In the genomic region with DNA sequence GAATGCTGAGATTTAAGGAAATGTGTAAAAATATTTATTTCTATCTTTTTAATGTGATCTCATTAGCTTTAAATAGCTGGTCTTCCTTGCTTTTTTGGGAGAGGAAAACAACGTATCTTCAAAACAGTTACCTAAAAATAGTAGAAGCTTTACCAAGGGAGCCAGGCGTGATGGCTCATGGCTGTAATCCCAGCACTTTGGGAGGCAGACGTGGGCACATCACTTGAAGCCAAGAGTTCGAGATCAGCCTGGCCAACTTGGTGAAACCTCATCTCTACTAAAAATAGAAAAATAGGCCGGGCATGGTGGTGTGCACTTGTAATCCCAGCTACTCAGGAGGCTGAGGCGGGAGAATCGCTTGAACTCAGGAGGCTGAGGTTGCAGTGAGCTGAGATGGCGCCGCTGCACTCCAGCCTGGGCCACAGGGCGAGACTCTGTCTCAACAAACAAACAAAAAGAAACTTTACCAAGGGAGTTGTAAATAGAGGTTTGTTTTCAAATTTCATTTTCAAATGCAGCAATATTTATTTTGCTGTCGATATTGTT, we compare ENCODE assay signal across 8 cellular contexts. TPM values are rescaled to one million over a fixed set of nuclear protein-coding genes. Genes with fewer than 3 reads are reported as not detected.
A peak's percentile ranks its signal among the peaks of the same experiment; 100 is the strongest.
DNase-seq lines count a peak whose midpoint lies in the region; ATAC-seq and TF ChIP-seq lines count a peak whose summit lies in the region.

No MANE protein-coding gene starts in this region.

- no peaks in the 10 kb centered on the region for H3K9me3 Mint-ChIP-seq in activated naive CD8-positive, alpha-beta T cell treated with anti-CD3 and anti-CD28 coated beads for 36 hours
- no peaks in the 10 kb centered on the region for H3K9me3 Mint-ChIP-seq in activated CD4-positive, alpha-beta T cell treated with anti-CD3 and anti-CD28 coated beads for 36 hours (ENCODE audit: low read depth)

- no peaks in the 10 kb centered on the region for H4K20me1 ChIP-seq in SK-N-SH (ENCODE audit: insufficient read depth)

- H3K4me2 ChIP-seq in SK-N-SH, result peak overlapping the region; percentile 77

- peaks cover 21% of the 10 kb centered on the region for H3K4me1 Mint-ChIP-seq in activated naive CD8-positive, alpha-beta T cell treated with anti-CD3 and anti-CD28 coated beads for 36 hours
- peaks cover 41% of the 10 kb centered on the region for H3K4me1 Mint-ChIP-seq in activated CD4-positive, alpha-beta T cell treated with anti-CD3 and anti-CD28 coated beads for 36 hours

- H3K27ac ChIP-seq in SK-N-SH (ENCODE audit: low read depth in 2 of 2, low read length in 1 of 2) (peak overlapping the region; percentile 82 to 96; a peak in 3 of 4 replicates), mesodermal cell (ENCODE audit: low read depth, low read length, severe bottlenecking) (peak overlapping the region; percentile 92), tibial artery (peak overlapping the region; percentile 73 to 85)

- TF ChIP-seq RAD21 in SK-N-SH (IDR thresholded peaks at IDR 0.05; ENCODE audit: low read length), result no peak

- WGBS in SK-N-SH (ENCODE audit: low lambda C conversion rate), result 70% methylated on average over 11 of the region's 11 CpGs
- WGBS in mesodermal cell (ENCODE audit: insufficient coverage in 2 of 2), 2 experiments, result 97 to 100% methylated on average over 4 to 5 of the region's 11 CpGs

- H3K4me3 ChIP-seq in SK-N-SH (ENCODE audit: low read depth in 2 of 2, low read length in 1 of 2) (no peak overlapping the region), mesodermal cell (ENCODE audit: extremely low read depth, insufficient read depth, low read length, poor library complexity, severe bottlenecking) (no peak overlapping the region), tibial artery (peak overlapping the region; percentile 55 to 57)

- H3K4me3 Mint-ChIP-seq in activated naive CD8-positive, alpha-beta T cell treated with anti-CD3 and anti-CD28 coated beads for 36 hours, result peak overlapping the region; percentile 40
- no peak overlapping the region for H3K4me3 Mint-ChIP-seq in activated CD4-positive, alpha-beta T cell treated with anti-CD3 and anti-CD28 coated beads for 36 hours

- no peaks in the 10 kb centered on the region for H3K9me3 ChIP-seq in SK-N-SH
- no peaks in the 10 kb centered on the region for H3K9me3 ChIP-seq in mesodermal cell (ENCODE audit: control insufficient read depth, low read length)
- H3K9me3 ChIP-seq in tibial artery, result no peaks in the 10 kb centered on the region

- TF ChIP-seq CTCF in SK-N-SH (IDR thresholded peaks at IDR 0.05) (no peak), tibial artery (IDR thresholded peaks at IDR 0.05) (no peak)

- H3K9me2 ChIP-seq in SK-N-SH, result no peaks in the 10 kb centered on the region

- H3K4me1 ChIP-seq in SK-N-SH (ENCODE audit: control insufficient read depth in 1 of 2, insufficient read depth in 2 of 2, low read depth in 1 of 2, low read length in 1 of 2) (peaks cover 3 to 29% of the 10 kb centered on the region in 2 experiments; a peak in 3 of 4 replicates), mesodermal cell (ENCODE audit: control insufficient read depth, insufficient read depth, low read length, poor library complexity, severe bottlenecking) (peaks cover 54% of the 10 kb centered on the region), tibial artery (peaks cover 0 to 24% (median 7%) of the 10 kb centered on the region in 4 donors)

- H3K27me3 ChIP-seq in SK-N-SH (ENCODE audit: insufficient read depth) (no peaks in the 10 kb centered on the region), tibial artery (no peaks in the 10 kb centered on the region)

- peaks cover 27% of the 10 kb centered on the region for H3K27me3 Mint-ChIP-seq in activated naive CD8-positive, alpha-beta T cell treated with anti-CD3 and anti-CD28 coated beads for 36 hours
- peaks cover 7% of the 10 kb centered on the region for H3K27me3 Mint-ChIP-seq in activated CD4-positive, alpha-beta T cell treated with anti-CD3 and anti-CD28 coated beads for 36 hours

- peak overlapping the region; percentile 64; the same call in 1 of the 2 replicates for H2AFZ ChIP-seq in SK-N-SH (ENCODE audit: low read depth)

- H3K36me3 ChIP-seq in SK-N-SH (replicated peaks in 1 of 2; ENCODE audit: control insufficient read depth in 1 of 2, insufficient read depth in 2 of 2, low read length in 1 of 2) (no peaks in the 10 kb centered on the region), mesodermal cell (ENCODE audit: control insufficient read depth, insufficient read depth, low read length) (no peaks in the 10 kb centered on the region), tibial artery (no peaks in the 10 kb centered on the region)

- DNase-seq in SK-N-SH, result no peak
- DNase-seq in activated naive CD8-positive, alpha-beta T cell treated with anti-CD3 and anti-CD28 coated beads for 36 hours, result no peak
- DNase-seq in tibial artery, result peak in 1 of 2 donors; percentile 71
- no peak for DNase-seq in NCI-H526 (lab: John Stamatoyannopoulos, UW)
- no peak for DNase-seq in DMS79 treated with DMSO at 0.1 percent for 48 hours (lab: John Stamatoyannopoulos, UW)
- DNase-seq in activated CD4-positive, alpha-beta T cell treated with anti-CD3 and anti-CD28 coated beads for 36 hours, result no peak

- no peak for ATAC-seq in SK-N-SH treated with all-trans-retinoic acid at 6 μM for 48 hours
- ATAC-seq in activated CD4-positive, alpha-beta T cell treated with anti-CD3 and anti-CD28 coated beads for 36 hours, result no peak

- no peak overlapping the region for H3K27ac Mint-ChIP-seq in activated naive CD8-positive, alpha-beta T cell treated with anti-CD3 and anti-CD28 coated beads for 36 hours
- H3K27ac Mint-ChIP-seq in activated CD4-positive, alpha-beta T cell treated with anti-CD3 and anti-CD28 coated beads for 36 hours, result no peak overlapping the region

- intact Hi-C loops in tibial artery (cut with DNase I; ENCODE audit: low total_unique reads), result no loop called here
- intact Hi-C loops in activated CD4-positive, alpha-beta T cell treated with anti-CD3 and anti-CD28 coated beads for 36 hours (cut with DNase I, micrococcal nuclease), result loop anchor here (5.0 kb wide), 3 partner anchors 111 to 759 kb away; no protein-coding TSS in a partner anchor

- peak overlapping the region; percentile 80; the same call in 1 of the 2 replicates for H3K9ac ChIP-seq in SK-N-SH

- peaks cover 12% of the 10 kb centered on the region for H3K79me2 ChIP-seq in SK-N-SH (ENCODE audit: insufficient read depth)

- H3K36me3 Mint-ChIP-seq in activated naive CD8-positive, alpha-beta T cell treated with anti-CD3 and anti-CD28 coated beads for 36 hours, result no peaks in the 10 kb centered on the region
- no peaks in the 10 kb centered on the region for H3K36me3 Mint-ChIP-seq in activated CD4-positive, alpha-beta T cell treated with anti-CD3 and anti-CD28 coated beads for 36 hours (ENCODE audit: low read depth)

- peaks cover 46% of the 10 kb centered on the region for H3F3A ChIP-seq in SK-N-SH (replicated peaks; ENCODE audit: insufficient read depth)

- POLR2A ChIA-PET in SK-N-SH (lab: Yijun Ruan, JAX), result no interaction called here
- POLR2A ChIA-PET in activated CD4-positive, alpha-beta T cell treated with anti-CD3 and anti-CD28 coated beads for 36 hours (lab: Charles Lee), result interaction anchor here (0.6 kb wide), 1 partner anchor 1958 kb away, joined by 4 read pairs; no protein-coding TSS in a partner anchor

- TF ChIP-seq EP300 in SK-N-SH (IDR thresholded peaks at IDR 0.05; ENCODE audit: borderline replicate concordance in 1 of 2, low read depth in 1 of 2, low read length in 1 of 2), result no peak

- CTCF ChIA-PET in SK-N-SH (lab: Yijun Ruan, JAX), result interaction anchor here (0.8 to 5.6 kb wide), 3 partner anchors 206 to 215 kb away, joined by 3 to 49 read pairs (median 37); no protein-coding TSS in a partner anchor
- CTCF ChIA-PET in activated CD4-positive, alpha-beta T cell treated with anti-CD3 and anti-CD28 coated beads for 36 hours (lab: Charles Lee), result interaction anchor here (0.7 to 1.1 kb wide), 2 partner anchors 15 to 187 kb away, joined by 3 read pairs; no protein-coding TSS in a partner anchor

TF ChIP-seq in SK-N-SH, 30 proteins besides CTCF, POLR2A, EP300 and RAD21 (continues in another document):
- TF ChIP-seq, protein P1, sequence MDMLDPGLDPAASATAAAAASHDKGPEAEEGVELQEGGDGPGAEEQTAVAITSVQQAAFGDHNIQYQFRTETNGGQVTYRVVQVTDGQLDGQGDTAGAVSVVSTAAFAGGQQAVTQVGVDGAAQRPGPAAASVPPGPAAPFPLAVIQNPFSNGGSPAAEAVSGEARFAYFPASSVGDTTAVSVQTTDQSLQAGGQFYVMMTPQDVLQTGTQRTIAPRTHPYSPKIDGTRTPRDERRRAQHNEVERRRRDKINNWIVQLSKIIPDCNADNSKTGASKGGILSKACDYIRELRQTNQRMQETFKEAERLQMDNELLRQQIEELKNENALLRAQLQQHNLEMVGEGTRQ (IDR thresholded peaks at IDR 0.05; ENCODE audit: borderline replicate concordance, low read depth, low read length), result no peak
- TF ChIP-seq TAF1 (IDR thresholded peaks at IDR 0.05; ENCODE audit: borderline replicate concordance, low read depth, low read length), result no peak
- no peak for TF ChIP-seq NFIC (IDR thresholded peaks at IDR 0.05; ENCODE audit: borderline replicate concordance)

TF ChIP-seq in SK-N-SH treated with all-trans-retinoic acid at 6 μM for 48 hours, 23 proteins besides CTCF, POLR2A, EP300 and RAD21:
- no peak for TF ChIP-seq ARNTL (CRISPR knock-in tag; IDR thresholded peaks at IDR 0.05; ENCODE audit: borderline replicate concordance, low read depth)

RNA-seq across cellular contexts. Expression of a gene that starts 48.4 kb away (rescaled TPM):
- 666 and 846 TPM in 2 replicates for polyA plus RNA-seq in SK-N-SH (2012; rRNA removed)
- 1,012 and 1,342 TPM in 2 replicates for polyA plus RNA-seq in SK-N-SH (2012; cell fraction: cytosol; rRNA removed)
- polyA plus RNA-seq in SK-N-SH (2012; cell fraction: nucleus; rRNA removed), result 162 and 438 TPM in 2 replicates
- 10 to 100 TPM; 43.2 to 48.9 TPM for total RNA-seq in activated naive CD8-positive, alpha-beta T cell treated with anti-CD3 and anti-CD28 coated beads for 36 hours
- 2,053 TPM for polyA plus RNA-seq in mesodermal cell (2013, experiment 1 of 2)
- polyA plus RNA-seq in mesodermal cell (2013, experiment 2 of 2), result 2,142 TPM
- 10 to 100 TPM; 57.6 to 68.9 TPM for total RNA-seq in activated CD4-positive, alpha-beta T cell treated with anti-CD3 and anti-CD28 coated beads for 36 hours

Comparison
In these comparisons a context has a peak if more than half of its experiments do, and no peak if none do; other contexts are left out.
1. H3K4me3 ChIP-seq: peak in tibial artery (2 of 2); none in SK-N-SH (0 of 2) and mesodermal cell (single experiment).
2. Peak in every context shown above with its lines, with median percentiles within 50 percentile points of each other: H3K27ac ChIP-seq.